In genomic region chr10:19638173-19638872, GRCh38 we compare ENCODE assay signal across 9 cellular contexts.
A peak's percentile ranks its signal among the peaks of the same experiment; 100 is the strongest.
DNase-seq lines count a peak whose midpoint lies in the region; ATAC-seq and TF ChIP-seq lines count a peak whose summit lies in the region.
"Had no signal": no experiment of that assay in that cellular context is flagged by ENCODE, and none has a peak within 500 bp of the region (broad histone marks: within the 10 kb centered on the region; RNA-seq: fewer than 3 reads in every experiment).

No MANE protein-coding gene starts in this region.

- H3K27ac Mint-ChIP-seq in activated CD4-positive, alpha-beta T cell treated with anti-CD3 and anti-CD28 coated beads, Interleukin-2, amount 10 ng/mL, durations not matched to agents 7 days and 5 days, result no peak overlapping the region

- H3K4me3 Mint-ChIP-seq in activated CD4-positive, alpha-beta T cell treated with anti-CD3 and anti-CD28 coated beads, Interleukin-2, amount 10 ng/mL, durations not matched to agents 7 days and 5 days, result peak overlapping the region; percentile 36

- peak overlapping the region in 1 of 4 donors; percentile 66 for H3K27ac ChIP-seq in body of pancreas
- H3K27ac ChIP-seq in lung (ENCODE audit: low read depth in 1 of 2, low read length in 1 of 2), result no peak overlapping the region
- H3K27ac ChIP-seq in uterus, result peak overlapping the region; percentile 58 to 61
- H3K27ac ChIP-seq: C4-2B had no signal

- H3K36me3 Mint-ChIP-seq in activated CD4-positive, alpha-beta T cell treated with anti-CD3 and anti-CD28 coated beads, Interleukin-2, amount 10 ng/mL, durations not matched to agents 7 days and 5 days (ENCODE audit: low read depth), result no peaks in the 10 kb centered on the region

- ATAC-seq in body of pancreas (peak; percentile 65), lung (ENCODE audit: insufficient read depth, low FRiP score) (peak; percentile 79), GM18868 (IDR thresholded peaks at IDR 0.05; ENCODE audit: unreplicated experiment) (no peak)

- CTCF ChIA-PET in activated CD4-positive, alpha-beta T cell treated with anti-CD3 and anti-CD28 coated beads, Interleukin-2, amount 10 ng/mL, durations not matched to agents 7 days and 5 days (lab: Charles Lee), result no interaction called here

- intact Hi-C loops in body of pancreas (cut with DNase I), result no loop called here
- intact Hi-C loops in uterus (cut with DNase I; ENCODE audit: low total_unique reads), result no loop called here

- POLR2A ChIA-PET in activated CD4-positive, alpha-beta T cell treated with anti-CD3 and anti-CD28 coated beads, Interleukin-2, amount 10 ng/mL, durations not matched to agents 7 days and 5 days (lab: Charles Lee), result no interaction called here

- DNase-seq in activated CD4-positive, alpha-beta T cell treated with anti-CD3 and anti-CD28 coated beads, Interleukin-2, amount 10 ng/mL, durations not matched to agents 7 days and 5 days, result no peak
- no peak for DNase-seq in activated CD4-positive, alpha-beta T cell treated with anti-CD3 and anti-CD28 coated beads for 48 hours
- DNase-seq in body of pancreas (peak in 1 of 4 donors; percentile 65), lung (ENCODE audit: low spot score) (peak; percentile 43), uterus (no peak), DMS114 treated with DMSO at 0.1 percent for 48 hours (lab: John Stamatoyannopoulos, UW; ENCODE audit: unreplicated experiment) (no peak), NCI-H2171 (lab: John Stamatoyannopoulos, UW) (no peak)

- TF ChIP-seq POLR2A in body of pancreas (IDR thresholded peaks at IDR 0.05), result no peak
- no peak for TF ChIP-seq POLR2A in uterus (IDR thresholded peaks at IDR 0.05)

- H3K9me3 Mint-ChIP-seq in activated CD4-positive, alpha-beta T cell treated with anti-CD3 and anti-CD28 coated beads, Interleukin-2, amount 10 ng/mL, durations not matched to agents 7 days and 5 days, result no peaks in the 10 kb centered on the region

- TF ChIP-seq CTCF in body of pancreas (IDR thresholded peaks at IDR 0.05) (no peak), lung (IDR thresholded peaks at IDR 0.05; ENCODE audit: control extremely low read depth, extremely low read depth) (no peak), uterus (IDR thresholded peaks at IDR 0.05) (no peak)

- H3K4me3 ChIP-seq in body of pancreas (no peak overlapping the region), lung (no peak overlapping the region), uterus (peak overlapping the region; percentile 7 to 31)

- no peaks in the 10 kb centered on the region for H3K36me3 ChIP-seq in body of pancreas (replicated peaks in 1 of 2; ENCODE audit: insufficient read depth in 1 of 2, low read depth in 2 of 2)
- H3K36me3 ChIP-seq in lung (ENCODE audit: control insufficient read depth in 2 of 2, insufficient read depth in 2 of 2, low read length in 2 of 2), result no peaks in the 10 kb centered on the region
- no peaks in the 10 kb centered on the region for H3K36me3 ChIP-seq in uterus

- H3K9me3 ChIP-seq in body of pancreas, result no peaks in the 10 kb centered on the region
- H3K9me3 ChIP-seq in lung (ENCODE audit: control insufficient read depth in 2 of 2, insufficient read depth in 1 of 2, low read length in 1 of 2), result no peaks in the 10 kb centered on the region
- H3K9me3 ChIP-seq in uterus, result no peaks in the 10 kb centered on the region

- no peaks in the 10 kb centered on the region for H3K4me1 ChIP-seq in body of pancreas
- no peaks in the 10 kb centered on the region for H3K4me1 ChIP-seq in lung (ENCODE audit: control insufficient read depth in 2 of 2, insufficient read depth in 2 of 2, low read length in 2 of 2)
- no peaks in the 10 kb centered on the region for H3K4me1 ChIP-seq in uterus

- H3K27me3 ChIP-seq in body of pancreas, result no peaks in the 10 kb centered on the region
- no peaks in the 10 kb centered on the region for H3K27me3 ChIP-seq in lung (ENCODE audit: control insufficient read depth, insufficient read depth)
- no peaks in the 10 kb centered on the region for H3K27me3 ChIP-seq in uterus

- no peaks in the 10 kb centered on the region for H3K27me3 Mint-ChIP-seq in activated CD4-positive, alpha-beta T cell treated with anti-CD3 and anti-CD28 coated beads, Interleukin-2, amount 10 ng/mL, durations not matched to agents 7 days and 5 days

- H3K4me1 Mint-ChIP-seq in activated CD4-positive, alpha-beta T cell treated with anti-CD3 and anti-CD28 coated beads, Interleukin-2, amount 10 ng/mL, durations not matched to agents 7 days and 5 days, result peaks cover 2% of the 10 kb centered on the region

Comparison
In these comparisons a context has a peak if more than half of its experiments do, and no peak if none do; other contexts are left out.
1. H3K27ac ChIP-seq: peak in uterus (2 of 2); none in lung (0 of 2).
2. H3K4me3 ChIP-seq: peak in uterus (2 of 2); none in body of pancreas (0 of 2) and lung (single experiment).